Comparison of ENCODE assay signal across 14 cellular contexts in genomic region chr22:37433786-37434185, GRCh38. TPM values are rescaled to one million over a fixed set of nuclear protein-coding genes. Genes with fewer than 3 reads are reported as not detected.
"Had no signal": no experiment of that assay in that cellular context is flagged by ENCODE, and none has a peak within 500 bp of the region (broad histone marks: within the 10 kb centered on the region; RNA-seq: fewer than 3 reads in every experiment).

No MANE protein-coding gene starts in this region.

- H3K4me3 Mint-ChIP-seq: activated CD4-positive, alpha-beta T cell treated with anti-CD3 and anti-CD28 coated beads for 36 hours; activated CD8-positive, alpha-beta T cell treated with anti-CD3 and anti-CD28 coated beads for 36 hours; naive thymus-derived CD4-positive, alpha-beta T cell had no signal

- H3K27ac Mint-ChIP-seq: activated CD4-positive, alpha-beta T cell treated with anti-CD3 and anti-CD28 coated beads for 36 hours; activated CD8-positive, alpha-beta T cell treated with anti-CD3 and anti-CD28 coated beads for 36 hours; naive thymus-derived CD4-positive, alpha-beta T cell had no signal

- DNase-seq: activated CD4-positive, alpha-beta T cell treated with anti-CD3 and anti-CD28 coated beads for 36 hours; activated CD8-positive, alpha-beta memory T cell treated with anti-CD3 and anti-CD28 coated beads, Interleukin-2, amount 50 U/mL, for 48 hours; activated CD8-positive, alpha-beta T cell treated with anti-CD3 and anti-CD28 coated beads for 36 hours; activated naive CD4-positive, alpha-beta T cell; gastrocnemius medialis; lower lobe of right lung; midbrain; naive thymus-derived CD4-positive, alpha-beta T cell; occipital lobe; psoas muscle; stomach had no signal

- H3K9me3 ChIP-seq: ascending aorta, gastrocnemius medialis, lower lobe of right lung, psoas muscle, thoracic aorta had no signal

- H3K4me3 ChIP-seq: ascending aorta, cardiac muscle cell, gastrocnemius medialis, lower lobe of right lung, psoas muscle, stomach, thoracic aorta had no signal

- H3K36me3 ChIP-seq: ascending aorta, cardiac muscle cell, gastrocnemius medialis, lower lobe of right lung, stomach, thoracic aorta had no signal

- H3K4me1 ChIP-seq: ascending aorta, gastrocnemius medialis, lower lobe of right lung, psoas muscle, stomach had no signal

- ATAC-seq: activated CD4-positive, alpha-beta T cell treated with anti-CD3 and anti-CD28 coated beads for 36 hours; activated CD8-positive, alpha-beta T cell treated with anti-CD3 and anti-CD28 coated beads for 36 hours; gastrocnemius medialis; lower lobe of right lung; naive thymus-derived CD4-positive, alpha-beta T cell; psoas muscle had no signal

- H3K27ac ChIP-seq: ascending aorta, cardiac muscle cell, gastrocnemius medialis, lower lobe of right lung, psoas muscle, stomach, thoracic aorta had no signal

RNA-seq across cellular contexts. Expression of gene ELFN2, which starts 6.5 kb away (rescaled TPM):
- total RNA-seq: ascending aorta, psoas muscle, thoracic aorta had no signal
